1 cellular context compared by ENCODE assay signal in the genomic region with DNA sequence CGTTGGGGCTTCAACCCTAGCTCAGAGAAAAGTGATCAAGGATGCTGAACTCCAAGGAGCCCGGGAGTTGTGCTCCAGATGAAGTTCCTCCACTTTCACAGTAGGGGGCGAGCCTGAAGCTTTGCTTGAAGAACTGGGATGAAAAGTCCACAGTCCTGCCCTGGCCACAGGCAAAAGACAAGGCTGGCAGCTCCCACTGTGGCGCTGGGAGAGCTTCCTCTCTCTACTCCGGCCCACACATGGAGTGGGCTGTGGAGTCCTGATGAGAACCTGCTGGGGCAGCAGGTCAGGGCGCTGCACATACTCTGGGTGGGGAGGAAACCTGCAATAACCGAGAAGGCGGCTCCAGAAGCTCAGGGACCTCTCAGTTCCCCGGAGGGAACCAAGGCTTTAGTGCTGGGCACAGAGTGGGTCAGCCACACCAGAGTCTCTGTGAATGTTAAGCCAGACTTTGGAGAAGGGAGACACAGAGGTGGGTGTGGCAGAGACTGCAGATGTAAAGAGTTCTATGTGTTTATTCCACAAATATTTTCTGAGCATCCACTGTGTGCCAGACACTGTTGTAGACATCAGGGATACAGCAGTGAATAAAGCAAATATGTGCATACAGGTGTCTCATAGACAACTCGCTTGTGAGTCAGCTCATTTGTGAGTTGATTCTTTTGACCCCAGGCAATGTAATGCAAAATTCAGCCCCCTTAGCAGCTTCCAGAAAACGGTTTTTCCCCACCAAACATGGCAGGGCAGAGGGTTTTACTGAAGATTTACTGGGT.
TF ChIP-seq lines count a peak whose summit lies in the region.

No MANE protein-coding gene starts in this region.

TF ChIP-seq in H1, 55 proteins besides CTCF, POLR2A, EP300 and RAD21:
- TF ChIP-seq FOSL1 (IDR thresholded peaks at IDR 0.05; ENCODE audit: insufficient read depth, low read depth, low read length) (no peak), SAP30 (IDR thresholded peaks at IDR 0.05; ENCODE audit: insufficient read depth, insufficient replicate concordance, low read length) (no peak), POU5F1 (IDR thresholded peaks at IDR 0.05; ENCODE audit: low read depth, low read length) (no peak), POLR2AphosphoS5 (IDR thresholded peaks at IDR 0.05; ENCODE audit: low read depth, low read length) (no peak)
TF ChIP-seq in H1: peak in this region for 0.
